In genomic region chr2:73827660-73828388, GRCh38 we compare ENCODE assay signal across 8 cellular contexts. TPM values are rescaled to one million over a fixed set of nuclear protein-coding genes. Genes with fewer than 3 reads are reported as not detected.
DNase-seq lines count a peak whose midpoint lies in the region; ATAC-seq, FAIRE-seq and TF ChIP-seq lines count a peak whose summit lies in the region.

No MANE protein-coding gene starts in this region.

- H4K20me1 ChIP-seq in HCT116 (ENCODE audit: insufficient read depth) (no peaks in the 10 kb centered on the region), GM12878 (ENCODE audit: control insufficient read depth, insufficient read depth) (no peaks in the 10 kb centered on the region)

- H3K4me3 ChIP-seq in ACC112 (ENCODE audit: low read depth, low read length) = peak overlapping the region; percentile 76; the same call in 1 of the 2 replicates
- peak overlapping the region; percentile 73 to 95 for H3K4me3 ChIP-seq in HCT116 (replicated peaks in 1 of 2; ENCODE audit: low read depth in 1 of 2, low read length in 2 of 2)
- peak overlapping the region; percentile 96 for H3K4me3 ChIP-seq in GM12878

- H3K4me2 ChIP-seq in HCT116 (ENCODE audit: low read length) (peak overlapping the region; percentile 80), GM12878 (ENCODE audit: control insufficient read depth, insufficient read depth) (peak overlapping the region; percentile 53)

- DNase-seq in HCT116 (ENCODE audit: low read depth, low spot score) (no peak), GM12878 (ENCODE audit: low read depth, low spot score) (no peak), HTR-8/SVneo (ENCODE audit: insufficient read length, low spot score) (no peak)
- no peak for DNase-seq in stimulated activated naive CD4-positive, alpha-beta T cell treated with Interleukin-2 at 50 U/mL for 16 hours (lab: John Stamatoyannopoulos, UW)

- RAD21 ChIA-PET in HCT116 (lab: Charles Lee; ENCODE audit: low non-redundant PET in 1 of 2, low total read pairs in 2 of 2, uncharacterized antibody in 2 of 2, unreplicated experiment in 2 of 2) = interaction anchor here (0.7 to 1.0 kb wide), 2 partner anchors 91 to 324 kb away, joined by 3 to 4 read pairs; partner anchors contain the start of gene TPRKB (in 1 of the 2)
- RAD21 ChIA-PET in GM12878 (lab: Charles Lee; ENCODE audit: unreplicated experiment) = interaction anchor here (0.6 to 8.4 kb wide), 35 partner anchors 12 to 563 kb away, joined by 3 to 96 read pairs (median 4); partner anchors contain the start of genes BOLA3, MOB1A and TPRKB

- FAIRE-seq in GM12878 (lab: Jason Lieb, UNC) (no peak), HTR-8/SVneo (lab: Jason Lieb, UNC) (no peak)

- peaks cover 22% of the 10 kb centered on the region for H3K79me2 ChIP-seq in ACC112 (ENCODE audit: control insufficient read depth, insufficient read depth, low read length, unreplicated experiment)
- H3K79me2 ChIP-seq in HCT116 (ENCODE audit: insufficient read depth, low read length) = peaks cover 29% of the 10 kb centered on the region
- H3K79me2 ChIP-seq in GM12878 (ENCODE audit: control insufficient read depth, insufficient read depth, low read length) = peaks cover 23% of the 10 kb centered on the region

- H3K27ac Mint-ChIP-seq in nephron = peak overlapping the region in 2 of 3 experiments; percentile 22 to 58

- H3K27me3 ChIP-seq in ACC112 (ENCODE audit: insufficient read depth, low read length) (no peaks in the 10 kb centered on the region), HCT116 (ENCODE audit: insufficient read depth, low read length) (no peaks in the 10 kb centered on the region), GM12878 (replicated peaks in 1 of 2; ENCODE audit: control insufficient read depth in 2 of 2, insufficient read depth in 2 of 2, low read length in 1 of 2) (no peaks in the 10 kb centered on the region)

- peaks cover 6% of the 10 kb centered on the region for H3K36me3 ChIP-seq in ACC112 (ENCODE audit: insufficient read depth, low read length)
- H3K36me3 ChIP-seq in HCT116 (ENCODE audit: control insufficient read depth in 1 of 2, insufficient read depth in 2 of 2, low read length in 2 of 2) = peaks cover 6 to 10% of the 10 kb centered on the region in 2 experiments; a peak in 3 of 4 replicates
- no peaks in the 10 kb centered on the region; a peak in 1 of 4 replicates for H3K36me3 ChIP-seq in GM12878 (ENCODE audit: control insufficient read depth in 2 of 2, insufficient read depth in 2 of 2, low read length in 1 of 2)

- H3K9ac ChIP-seq in HCT116 (ENCODE audit: low read length) (peak overlapping the region; percentile 87), GM12878 (ENCODE audit: control insufficient read depth, insufficient read depth, low read length) (peak overlapping the region; percentile 89; the same call in 1 of the 2 replicates)

- peaks cover 10% of the 10 kb centered on the region for H3K36me3 Mint-ChIP-seq in nephron (ENCODE audit: low read depth)

- H3K9me3 ChIP-seq in HCT116 (ENCODE audit: control insufficient read depth in 1 of 2, insufficient read depth in 1 of 2, low read depth in 1 of 2, low read length in 2 of 2) (no peaks in the 10 kb centered on the region), GM12878 (replicated peaks; ENCODE audit: control insufficient read depth, insufficient read depth, low read length) (peaks cover 3% of the 10 kb centered on the region)

- peak overlapping the region; percentile 73 to 99 (median 98) for H3K4me3 Mint-ChIP-seq in nephron

- SMC1A ChIA-PET in GM12878 (lab: Charles Lee; ENCODE audit: uncharacterized antibody, unreplicated experiment) = interaction anchor here (0.5 to 7.3 kb wide), 53 partner anchors 8 to 758 kb away, joined by 3 to 53 read pairs (median 4); partner anchors contain the start of gene TPRKB

- no peak for TF ChIP-seq CTCF in HCT116 (IDR thresholded peaks at IDR 0.05 in 2 of 3, conservative IDR thresholded peaks at IDR 0.05 in 1 of 3; ENCODE audit: borderline replicate concordance in 1 of 3, insufficient read depth in 1 of 3, low read depth in 2 of 3, low read length in 2 of 3)
- TF ChIP-seq CTCF in GM12878 (IDR thresholded peaks at IDR 0.05 in 2 of 3, conservative IDR thresholded peaks at IDR 0.05 in 1 of 3; ENCODE audit: control insufficient read depth in 2 of 3, extremely low read depth in 1 of 3, insufficient read depth in 1 of 3, low read depth in 3 of 3, low read length in 3 of 3) = no peak
- TF ChIP-seq CTCF in nephron (IDR thresholded peaks at IDR 0.05; ENCODE audit: unreplicated experiment in 3 of 3) = no peak

- H3K9me2 ChIP-seq in HCT116 (ENCODE audit: insufficient read depth) = no peaks in the 10 kb centered on the region

- in situ Hi-C loops in GM12878 (cut with MboI) = loop anchor here (10.0 kb wide), 1 partner anchor 567 kb away; no protein-coding TSS in a partner anchor

- POLR2A ChIA-PET in HCT116 (lab: Charles Lee) (interaction anchor here (0.8 to 2.0 kb wide), 7 partner anchors 91 to 371 kb away, joined by 3 to 6 read pairs (median 4); partner anchors contain the start of genes BOLA3, MTHFD2 and TPRKB), GM12878 (lab: Charles Lee) (interaction anchor here (0.5 to 1.8 kb wide), 15 partner anchors 89 to 507 kb away, joined by 3 to 12 read pairs (median 4); partner anchors contain the start of genes BOLA3, MOB1A and TPRKB)

- 41% methylated on average over 9 of the region's 9 CpGs for WGBS in GM12878 (ENCODE audit: insufficient coverage, insufficient replicate concordance, low lambda C conversion rate, missing lambda C conversion rate)

- peaks cover 12% of the 10 kb centered on the region for H3K27me3 Mint-ChIP-seq in nephron (ENCODE audit: low read depth)

- ATAC-seq in HCT116 = no peak
- no peak for ATAC-seq in GM12878
- ATAC-seq in HG03025 (IDR thresholded peaks at IDR 0.05; ENCODE audit: low FRiP score, unreplicated experiment) = no peak
- no peak for ATAC-seq in GM21576 (IDR thresholded peaks at IDR 0.05; ENCODE audit: unreplicated experiment)

- no peak for TF ChIP-seq EP300 in GM12878 (IDR thresholded peaks at IDR 0.05; ENCODE audit: borderline replicate concordance in 1 of 2, control insufficient read depth in 1 of 2, low read depth in 2 of 2, low read length in 2 of 2)

- no peaks in the 10 kb centered on the region for H3K9me3 Mint-ChIP-seq in nephron

- H2AFZ ChIP-seq in ACC112 (ENCODE audit: low read length, unreplicated experiment) = peak overlapping the region; percentile 99
- H2AFZ ChIP-seq in HCT116 (ENCODE audit: low read depth, low read length, poor library complexity, severe bottlenecking) = peak overlapping the region; percentile 89
- peak overlapping the region; percentile 97 for H2AFZ ChIP-seq in GM12878 (ENCODE audit: control insufficient read depth, low read depth, low read length)

- H3K27ac ChIP-seq in ACC112 (ENCODE audit: low read depth, low read length) (no peak overlapping the region), HCT116 (ENCODE audit: low read depth, low read length) (peak overlapping the region; percentile 79; the same call in 1 of the 2 replicates), GM12878 (ENCODE audit: control insufficient read depth, insufficient read depth) (no peak overlapping the region)

- BruUV-seq in HCT116 (replicated peaks; lab: Mats Ljungman, UMichigan) (no TSS peak), GM12878 (replicated peaks; lab: Mats Ljungman, UMichigan) (no TSS peak)

- TF ChIP-seq RAD21 in HCT116 (IDR thresholded peaks at IDR 0.05; ENCODE audit: low read depth) = no peak
- no peak for TF ChIP-seq RAD21 in GM12878 (IDR thresholded peaks at IDR 0.05; ENCODE audit: insufficient read depth, low read depth, low read length)

- intact Hi-C loops in HCT116 (cut with micrococcal nuclease) (no loop called here), GM12878 (cut with micrococcal nuclease; ENCODE audit: unreplicated experiment) (loop anchor here (1.0 to 10.0 kb wide), 6 partner anchors 143 to 507 kb away; partner anchors contain the start of gene TET3)

- H3K4me1 ChIP-seq in ACC112 (ENCODE audit: control insufficient read depth, insufficient read depth, low read length, unreplicated experiment) (peaks cover 39% of the 10 kb centered on the region), HCT116 (ENCODE audit: control insufficient read depth in 1 of 2, insufficient read depth in 2 of 2, low read length in 2 of 2) (peaks cover 11 to 31% of the 10 kb centered on the region in 2 experiments; a peak in 3 of 4 replicates), GM12878 (ENCODE audit: control insufficient read depth, insufficient read depth, low read length) (peaks cover 7% of the 10 kb centered on the region; the same call in 1 of the 2 replicates)

- TF ChIP-seq POLR2A in HCT116 (IDR thresholded peaks at IDR 0.05; ENCODE audit: borderline replicate concordance, extremely low read depth, insufficient read depth, insufficient read length) = no peak
- TF ChIP-seq POLR2A in GM12878 (IDR thresholded peaks at IDR 0.05; ENCODE audit: low read depth, low read length) = no peak

- peaks cover 28% of the 10 kb centered on the region for H3K4me1 Mint-ChIP-seq in nephron

- CTCF ChIA-PET in HCT116 (lab: Charles Lee) = interaction anchor here (0.6 to 2.8 kb wide), 18 partner anchors 8 to 507 kb away, joined by 3 to 39 read pairs (median 5); partner anchors contain the start of gene MOB1A
- CTCF ChIA-PET in GM12878 (lab: Yijun Ruan, JAX) = interaction anchor here (0.6 to 8.9 kb wide), 70 partner anchors 11 to 761 kb away, joined by 3 to 191 read pairs (median 4); partner anchors contain the start of genes ACTG2 and BOLA3

RNA-seq across cellular contexts. Expression of gene STAMBP, which starts 0.9 kb away (rescaled TPM):
- 45.2 TPM for total RNA-seq in HCT116 (2021; ENCODE audit: unreplicated experiment)
- polyA plus RNA-seq in HCT116 (2012) = 32.8 and 39.5 TPM in 2 replicates
- total RNA-seq in GM12878 (2013; cell fraction: nucleolus; rRNA removed) = 34.9 and 38.9 TPM in 2 replicates
- total RNA-seq in GM12878 (2014; rRNA removed) = 38.9 and 49.9 TPM in 2 replicates
- total RNA-seq in GM12878 (2014; rRNA removed; fragmentation: Illumina TruSeq; extraction: Trizol) = 50.1 and 53.3 TPM in 2 replicates
- 44.0 and 45.0 TPM in 2 replicates for total RNA-seq in GM12878 (2021)
- 22.9 TPM for polyA plus RNA-seq in GM12878 (2011; ENCODE audit: low read depth)
- 84.1 and 101 TPM in 2 replicates for polyA plus RNA-seq in GM12878 (2011; rRNA removed)
- polyA plus RNA-seq in GM12878 (2011; cell fraction: cytosol; rRNA removed) = 68.4 and 74.4 TPM in 2 replicates
- polyA plus RNA-seq in GM12878 (2011; cell fraction: nucleus; rRNA removed) = 50.3 and 76.3 TPM in 2 replicates
- 43.4 and 56.6 TPM in 2 replicates for polyA plus RNA-seq in GM12878 (2012)
- polyA plus RNA-seq in GM12878 (2014; fragmentation: Illumina TruSeq; extraction: Trizol) = 77.8 and 108 TPM in 2 replicates
- 10 to 100 TPM; 67.3 to 72.2 TPM for polyA plus RNA-seq in GM12878 (2014; fragmentation: Nextera tagmentation; extraction: Ambion mirVana)
- 43.1 and 51.9 TPM in 2 replicates for polyA plus RNA-seq in GM12878 (2014; rRNA removed)
- 10 to 100 TPM; 82.2 to 83.2 TPM for polyA plus RNA-seq in GM12878 (2016; fragmentation: Nextera tagmentation; extraction: Ambion mirVana)
- 57.1 and 66.7 TPM in 2 replicates for polyA minus RNA-seq in GM12878 (2011; rRNA and poly(A)+ RNA removed)
- 17.5 and 19.5 TPM in 2 replicates for polyA minus RNA-seq in GM12878 (2011; cell fraction: cytosol; rRNA and poly(A)+ RNA removed)
- 16.3 and 20.9 TPM in 2 replicates for polyA minus RNA-seq in GM12878 (2011; cell fraction: nucleus; rRNA and poly(A)+ RNA removed)

RNA-seq across cellular contexts. Expression of gene C2orf78, which starts 43.8 kb away (rescaled TPM):
- total RNA-seq in HCT116 (2021; ENCODE audit: unreplicated experiment) (1.5 TPM), GM12878 (2014; rRNA removed) (0.27 and 0.28 TPM in 2 replicates), GM12878 (2014; rRNA removed; fragmentation: Illumina TruSeq; extraction: Trizol) (0.36 and 0.46 TPM in 2 replicates), GM12878 (2021) (0.44 and 0.51 TPM in 2 replicates)
- polyA plus RNA-seq in HCT116 (2012) = 0.84 and 2.2 TPM in 2 replicates
- total RNA-seq in GM12878 (2013; cell fraction: nucleolus; rRNA removed) = not detected in 2 replicates
- polyA plus RNA-seq in GM12878 (2011; ENCODE audit: low read depth) = not detected
- polyA plus RNA-seq in GM12878 (2011; rRNA removed) (0.08 and 0.13 TPM in 2 replicates), GM12878 (2014; fragmentation: Illumina TruSeq; extraction: Trizol) (0.62 and 0.84 TPM in 2 replicates), GM12878 (2014; fragmentation: Nextera tagmentation; extraction: Ambion mirVana) (under 1 TPM; 0.13 to 0.27 TPM), GM12878 (2014; rRNA removed) (0.23 and 0.82 TPM in 2 replicates), GM12878 (2016; fragmentation: Nextera tagmentation; extraction: Ambion mirVana) (under 1 TPM; 0.52 to 0.81 TPM)
- polyA plus RNA-seq in GM12878 (2011; cell fraction: cytosol; rRNA removed) = 0.05 and 0.13 TPM in 2 replicates
- polyA plus RNA-seq in GM12878 (2011; cell fraction: nucleus; rRNA removed) = 0.04 TPM in 2 replicates
- polyA plus RNA-seq in GM12878 (2012) = 0.07 and 0.14 TPM in 2 replicates
- polyA minus RNA-seq in GM12878 (2011; rRNA and poly(A)+ RNA removed) = not detected in 2 replicates
- not detected in 2 replicates for polyA minus RNA-seq in GM12878 (2011; cell fraction: cytosol; rRNA and poly(A)+ RNA removed)
- not detected in 2 replicates for polyA minus RNA-seq in GM12878 (2011; cell fraction: nucleus; rRNA and poly(A)+ RNA removed)

RNA-seq across cellular contexts. Expression of gene DUSP11, which starts 47.9 kb away (rescaled TPM):
- 22.9 TPM for total RNA-seq in HCT116 (2021; ENCODE audit: unreplicated experiment)
- polyA plus RNA-seq in HCT116 (2012) = 8.8 and 12.6 TPM in 2 replicates
- 61.7 and 65.2 TPM in 2 replicates for total RNA-seq in GM12878 (2013; cell fraction: nucleolus; rRNA removed)
- 48.9 and 51.7 TPM in 2 replicates for total RNA-seq in GM12878 (2014; rRNA removed)
- total RNA-seq in GM12878 (2014; rRNA removed; fragmentation: Illumina TruSeq; extraction: Trizol) = 36.4 and 40.3 TPM in 2 replicates
- total RNA-seq in GM12878 (2021) = 25.9 and 26.4 TPM in 2 replicates
- polyA plus RNA-seq in GM12878 (2011; ENCODE audit: low read depth) = 21.6 TPM
- polyA plus RNA-seq in GM12878 (2011; rRNA removed) = 41.6 and 56.9 TPM in 2 replicates
- 21.5 and 24.3 TPM in 2 replicates for polyA plus RNA-seq in GM12878 (2011; cell fraction: cytosol; rRNA removed)
- 17.5 and 18.4 TPM in 2 replicates for polyA plus RNA-seq in GM12878 (2011; cell fraction: nucleus; rRNA removed)
- polyA plus RNA-seq in GM12878 (2012) = 27.8 and 29.2 TPM in 2 replicates
- polyA plus RNA-seq in GM12878 (2014; fragmentation: Illumina TruSeq; extraction: Trizol) = 46.9 and 59.9 TPM in 2 replicates
- 10 to 100 TPM; 57.1 to 76.7 TPM for polyA plus RNA-seq in GM12878 (2014; fragmentation: Nextera tagmentation; extraction: Ambion mirVana)
- 34.7 and 37.3 TPM in 2 replicates for polyA plus RNA-seq in GM12878 (2014; rRNA removed)
- 10 to 100 TPM; 73.6 to 78.4 TPM for polyA plus RNA-seq in GM12878 (2016; fragmentation: Nextera tagmentation; extraction: Ambion mirVana)
- 11.8 and 14.4 TPM in 2 replicates for polyA minus RNA-seq in GM12878 (2011; rRNA and poly(A)+ RNA removed)
- polyA minus RNA-seq in GM12878 (2011; cell fraction: cytosol; rRNA and poly(A)+ RNA removed) = 7.2 and 7.4 TPM in 2 replicates
- 17.8 and 28.2 TPM in 2 replicates for polyA minus RNA-seq in GM12878 (2011; cell fraction: nucleus; rRNA and poly(A)+ RNA removed)
